Comparison of ENCODE assay signal across 36 cellular contexts in genomic region chr6:143414769-143415168, GRCh38.
"Had no signal": no experiment of that assay in that cellular context is flagged by ENCODE, and none has a peak within 500 bp of the region (broad histone marks: within the 10 kb centered on the region; RNA-seq: fewer than 3 reads in every experiment).

No MANE protein-coding gene starts in this region.

- H3K9ac ChIP-seq: KMS-11 had no signal

- H3K36me3 ChIP-seq: MG63 had no signal

- H3K27me3 ChIP-seq: MG63 had no signal

- H3K9me3 ChIP-seq: MG63 had no signal

- H3K27ac ChIP-seq: KMS-11 had no signal

- H3K4me3 ChIP-seq: MG63 had no signal

- DNase-seq: Karpas-422, Kasumi-1, MG63, MM.1S, MV-4-11, NCI-H1048, NCI-H1092, NCI-H1092 treated with DMSO at 0.1 percent for 48 hours, NCI-H1105, NCI-H1105 treated with DMSO at 0.1 percent for 48 hours, NCI-H1417, NCI-H1417 treated with DMSO at 0.1 percent for 48 hours, NCI-H1436, NCI-H1436 treated with DMSO at 0.1 percent for 48 hours, NCI-H146, NCI-H1694, NCI-H1694 treated with DMSO at 0.1 percent for 48 hours, NCI-H187, NCI-H187 treated with DMSO at 0.1 percent for 48 hours, NCI-H1930, NCI-H2029, NCI-H2029 treated with DMSO at 0.1 percent for 48 hours, NCI-H2081, NCI-H2081 treated with DMSO at 0.1 percent for 48 hours, NCI-H2107, NCI-H2171, NCI-H2171 treated with DMSO at 0.1 percent for 48 hours, NCI-H2227 treated with DMSO at 0.1 percent for 48 hours, NCI-H226, NCI-H345, NCI-H446, NCI-H446 treated with DMSO at 0.1 percent for 48 hours, NCI-H510A, NCI-H510A treated with DMSO at 0.1 percent for 48 hours, NCI-H524 had no signal
